Comparison of ENCODE assay signal across 23 cellular contexts in the genomic region with DNA sequence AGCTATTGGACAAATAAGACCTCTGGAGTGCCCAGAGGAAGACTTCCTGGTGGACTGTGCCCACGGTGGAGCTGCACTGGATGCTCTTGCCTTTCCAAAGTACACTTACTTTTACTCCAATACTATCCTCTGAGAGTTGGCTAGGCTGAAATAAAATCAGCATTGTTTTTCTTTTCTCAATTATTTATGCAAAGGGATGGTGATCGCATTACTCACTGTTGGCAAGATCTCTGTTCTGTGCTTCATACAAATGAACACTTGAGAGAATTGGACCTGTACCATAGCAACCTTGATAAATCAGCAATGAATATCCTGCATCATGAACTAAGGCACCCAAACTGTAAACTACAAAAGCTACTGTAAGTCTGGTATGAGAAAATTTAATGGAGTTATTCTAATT. TPM values are rescaled to one million over a fixed set of nuclear protein-coding genes. Genes with fewer than 3 reads are reported as not detected.
A peak's percentile ranks its signal among the peaks of the same experiment; 100 is the strongest.
DNase-seq lines count a peak whose midpoint lies in the region; ATAC-seq and TF ChIP-seq lines count a peak whose summit lies in the region.
"Had no signal": no experiment of that assay in that cellular context is flagged by ENCODE, and none has a peak within 500 bp of the region (broad histone marks: within the 10 kb centered on the region; RNA-seq: fewer than 3 reads in every experiment).

No MANE protein-coding gene starts in this region.

- POLR2A ChIA-PET in AG04450 (lab: Yijun Ruan, JAX), result no interaction called here

- no peaks in the 10 kb centered on the region for H3K4me1 ChIP-seq in spleen
- H3K4me1 ChIP-seq: body of pancreas, neural progenitor cell, upper lobe of right lung had no signal

- DNase-seq in AG04450 (ENCODE audit: low read depth, low spot score), result peak; percentile 37
- peak; percentile 25 for DNase-seq in GM04503 (ENCODE audit: low read depth)
- DNase-seq in astrocyte of the cerebellum (ENCODE audit: low read depth), result peak; percentile 72
- DNase-seq in fibroblast of the conjunctiva (ENCODE audit: low read depth), result peak; percentile 8
- no peak for DNase-seq in spleen
- DNase-seq in SKM-1 treated with dmso at 0.1 percent for 144 hours (lab: John Stamatoyannopoulos, UW; ENCODE audit: unreplicated experiment), result no peak
- no peak for DNase-seq in NCI-H226
- DNase-seq: ACHN; activated CD4-positive, alpha-beta T cell treated with anti-CD3 and anti-CD28 coated beads, Interleukin-2, amount 50 U/mL, for 4 hours; activated naive CD4-positive, alpha-beta T cell treated with anti-CD3 and anti-CD28 coated beads, Interleukin-2, amount 10 ng/mL, durations not matched to agents 7 days and 5 days; activated T-cell treated with anti-CD3 and anti-CD28 coated beads, Interleukin-2, amount 50 U/mL, for 1 hour; body of pancreas; Calu3; foreskin melanocyte; GDM1; left colon; NCI-H1048; NCI-H2107; NCI-H82; stimulated activated naive CD8-positive, alpha-beta T cell treated with anti-CD3 and anti-CD28 coated beads, Interleukin-15, Interleukin-2, amounts not matched to agents 100 U/mL and 50 U/mL, for 24 hours; upper lobe of right lung had no signal

- ATAC-seq in GM18861 (IDR thresholded peaks at IDR 0.05; ENCODE audit: unreplicated experiment), result no peak
- ATAC-seq: body of pancreas; left colon; stimulated activated naive CD8-positive, alpha-beta T cell treated with anti-CD3 and anti-CD28 coated beads, Interleukin-15, Interleukin-2, amounts not matched to agents 100 U/mL and 50 U/mL, for 24 hours; upper lobe of right lung had no signal

- no peak for TF ChIP-seq POLR2A in spleen (IDR thresholded peaks at IDR 0.05)

- TF ChIP-seq CTCF in AG04450 (IDR thresholded peaks at IDR 0.05; ENCODE audit: low read depth, low read length), result no peak
- no peak for TF ChIP-seq CTCF in astrocyte of the cerebellum (IDR thresholded peaks at IDR 0.05; ENCODE audit: low read depth, low read length, missing control alignments)
- TF ChIP-seq CTCF in spleen (IDR thresholded peaks at IDR 0.05 in 8 of 11, conservative IDR thresholded peaks at IDR 0.05 in 3 of 11), result no peak

- WGBS in spleen, 5 donors, result 78 to 91% (median 79%) methylated on average over 2 of the region's 2 CpGs

- in situ Hi-C loops in astrocyte of the cerebellum (cut with HindIII; ENCODE audit: low sequenced_read_pairs), result no loop called here

- no peaks in the 10 kb centered on the region for H3K9me3 ChIP-seq in AG04450 (ENCODE audit: control insufficient read depth, insufficient read depth, low read length)
- H3K9me3 ChIP-seq in spleen, result no peaks in the 10 kb centered on the region
- H3K9me3 ChIP-seq: body of pancreas, upper lobe of right lung had no signal

- H3K36me3 ChIP-seq in spleen, result no peaks in the 10 kb centered on the region
- H3K36me3 ChIP-seq: neural progenitor cell, upper lobe of right lung had no signal

- intact Hi-C loops in spleen (cut with DNase I; ENCODE audit: low total_unique reads), result no loop called here

- CTCF ChIA-PET in AG04450 (lab: Charles Lee), result interaction anchor here (0.6 to 1.6 kb wide), 3 partner anchors 10 to 234 kb away, joined by 3 to 4 read pairs (median 3); no protein-coding TSS in a partner anchor

- no peak overlapping the region for H3K27ac ChIP-seq in AG04450 (ENCODE audit: low read depth, low read length)
- H3K27ac ChIP-seq in spleen, result no peak overlapping the region
- H3K27ac ChIP-seq: body of pancreas, neural progenitor cell, upper lobe of right lung had no signal

- H3K27me3 ChIP-seq in AG04450 (ENCODE audit: control insufficient read depth, insufficient read depth, low read length) (no peaks in the 10 kb centered on the region), spleen (replicated peaks in 1 of 7) (no peaks in the 10 kb centered on the region)
- H3K27me3 ChIP-seq: body of pancreas, neural progenitor cell, upper lobe of right lung had no signal

- H3K4me3 ChIP-seq in AG04450 (ENCODE audit: low read depth, low read length) (no peak overlapping the region), astrocyte of the cerebellum (ENCODE audit: low read depth, low read length) (no peak overlapping the region), spleen (no peak overlapping the region)
- H3K4me3 ChIP-seq: body of pancreas, neural progenitor cell, upper lobe of right lung had no signal

RNA-seq across cellular contexts. Expression of a gene that starts 26.2 kb away (rescaled TPM):
- polyA plus RNA-seq in AG04450 (2011; rRNA removed), result 0.02 and 0.06 TPM in 2 replicates
- polyA minus RNA-seq in AG04450 (2011; rRNA and poly(A)+ RNA removed), result 0.09 and 0.14 TPM in 2 replicates
- total RNA-seq in spleen, result 1 to 10 TPM in 2 of 7 donors, under 1 TPM in 5; 0.17 to 1.5 (median 0.28) TPM
- polyA plus RNA-seq in spleen, result under 1 TPM in 1 of 3 donors, not detected in 2; 0.02 TPM
- total RNA-seq: Calu3, upper lobe of right lung had no signal

RNA-seq across cellular contexts. Expression of a gene that starts 26.3 kb away (rescaled TPM):
- polyA plus RNA-seq in AG04450 (2011; rRNA removed) (1.9 and 3.4 TPM in 2 replicates), spleen (under 1 TPM; 0.06 to 0.29 (median 0.11) TPM)
- 9.1 and 12.7 TPM in 2 replicates for polyA minus RNA-seq in AG04450 (2011; rRNA and poly(A)+ RNA removed)
- 1 to 10 TPM in 2 of 7 donors, under 1 TPM in 4, not detected in 1; 0.34 to 1.5 (median 0.67) TPM for total RNA-seq in spleen

RNA-seq across cellular contexts. Expression of a gene that starts 42.3 kb away (rescaled TPM):
- not detected in 2 replicates for polyA plus RNA-seq in AG04450 (2011; rRNA removed)
- not detected in 2 replicates for polyA minus RNA-seq in AG04450 (2011; rRNA and poly(A)+ RNA removed)
- under 1 TPM in 4 of 7 donors, not detected in 3; 0.20 to 0.52 (median 0.45) TPM for total RNA-seq in spleen
- not detected for polyA plus RNA-seq in spleen
- total RNA-seq: Calu3, left colon, upper lobe of right lung had no signal

Comparison
In these comparisons a context has a peak if more than half of its experiments do, and no peak if none do; other contexts are left out.
1. DNase-seq: peak in AG04450 (single experiment), GM04503 (single experiment), astrocyte of the cerebellum (single experiment) and fibroblast of the conjunctiva (single experiment); none in spleen (single experiment), SKM-1 treated with dmso at 0.1 percent for 144 hours (single experiment) and NCI-H226 (single experiment).